In genomic region chr10:91061608-91062007, GRCh38 we compare ENCODE assay signal across 15 cellular contexts.
DNase-seq lines count a peak whose midpoint lies in the region; ATAC-seq and TF ChIP-seq lines count a peak whose summit lies in the region.
"Had no signal": no experiment of that assay in that cellular context is flagged by ENCODE, and none has a peak within 500 bp of the region (broad histone marks: within the 10 kb centered on the region; RNA-seq: fewer than 3 reads in every experiment).

No MANE protein-coding gene starts in this region.

- H3K9ac ChIP-seq in mesenchymal stem cell (ENCODE audit: low read length): no peak overlapping the region
- H3K9ac ChIP-seq in smooth muscle cell (ENCODE audit: low read depth): no peak overlapping the region

- H3K9me3 ChIP-seq in SJCRH30 (replicated peaks) (no peaks in the 10 kb centered on the region), mesenchymal stem cell (ENCODE audit: control insufficient read depth, low read length) (no peaks in the 10 kb centered on the region), smooth muscle cell (replicated peaks; ENCODE audit: low read depth) (no peaks in the 10 kb centered on the region)
- H3K9me3 ChIP-seq: SJSA1 had no signal

- no peak overlapping the region for H4K8ac ChIP-seq in mesenchymal stem cell (ENCODE audit: low read length)

- no peak overlapping the region for H2BK15ac ChIP-seq in mesenchymal stem cell (ENCODE audit: low read depth, poor library complexity, severe bottlenecking)

- intact Hi-C loops in Right ventricle myocardium inferior (cut with DNase I) (no loop called here), cardiac septum (cut with DNase I) (no loop called here)

- no peak overlapping the region for H2BK12ac ChIP-seq in mesenchymal stem cell (ENCODE audit: low read length in 2 of 2)

- no peak overlapping the region for H2AK5ac ChIP-seq in mesenchymal stem cell (ENCODE audit: low read length, severe bottlenecking)

- H3K79me1 ChIP-seq in mesenchymal stem cell (replicated peaks; ENCODE audit: low read length, poor library complexity, severe bottlenecking): no peaks in the 10 kb centered on the region

- H3K27me3 ChIP-seq in SJCRH30: no peaks in the 10 kb centered on the region
- no peaks in the 10 kb centered on the region for H3K27me3 ChIP-seq in mesenchymal stem cell (ENCODE audit: control insufficient read depth in 1 of 2, insufficient read depth in 1 of 2, low read length in 2 of 2)
- no peaks in the 10 kb centered on the region for H3K27me3 ChIP-seq in smooth muscle cell (ENCODE audit: low read depth)

- no peak overlapping the region for H2AFZ ChIP-seq in mesenchymal stem cell (ENCODE audit: low read depth, low read length)
- H2AFZ ChIP-seq in smooth muscle cell (ENCODE audit: low read depth): peak overlapping the region; percentile 14

- H3K36me3 ChIP-seq in SJCRH30 (no peaks in the 10 kb centered on the region), mesenchymal stem cell (ENCODE audit: control insufficient read depth in 1 of 2, insufficient read depth in 2 of 2, low read depth in 1 of 2, low read length in 2 of 2) (no peaks in the 10 kb centered on the region), smooth muscle cell (ENCODE audit: low read depth) (no peaks in the 10 kb centered on the region)
- H3K36me3 ChIP-seq: SJSA1 had no signal

- ATAC-seq in Right ventricle myocardium inferior (peak; percentile 81), GM18868 (IDR thresholded peaks at IDR 0.05; ENCODE audit: unreplicated experiment) (no peak), GM21367 (IDR thresholded peaks at IDR 0.05; ENCODE audit: unreplicated experiment) (no peak)

- no peak overlapping the region for H4K91ac ChIP-seq in mesenchymal stem cell (ENCODE audit: low read length)

- H3K23ac ChIP-seq in mesenchymal stem cell (ENCODE audit: low read length in 2 of 2): no peak overlapping the region

- H3K4me2 ChIP-seq in mesenchymal stem cell (ENCODE audit: low read length, poor library complexity, severe bottlenecking) (no peak overlapping the region), smooth muscle cell (no peak overlapping the region)

- no peaks in the 10 kb centered on the region for H3K79me2 ChIP-seq in smooth muscle cell (ENCODE audit: low read depth)

- H3K14ac ChIP-seq in mesenchymal stem cell (ENCODE audit: low read length in 2 of 2): no peak overlapping the region

- TF ChIP-seq CTCF in smooth muscle cell (IDR thresholded peaks at IDR 0.05; ENCODE audit: borderline replicate concordance, insufficient read depth, poor library complexity, severe bottlenecking): no peak

- H3K4ac ChIP-seq in mesenchymal stem cell (ENCODE audit: low read depth in 1 of 2, low read length in 2 of 2): no peak overlapping the region

- H3K4me1 ChIP-seq in SJCRH30: peaks cover 13% of the 10 kb centered on the region
- no peaks in the 10 kb centered on the region for H3K4me1 ChIP-seq in mesenchymal stem cell (ENCODE audit: control insufficient read depth, insufficient read depth, low read depth, low read length)
- H3K4me1 ChIP-seq in smooth muscle cell (ENCODE audit: low read depth): no peaks in the 10 kb centered on the region
- H3K4me1 ChIP-seq: SJSA1 had no signal

- H3K27ac ChIP-seq in SJCRH30 (peak overlapping the region; percentile 48), mesenchymal stem cell (ENCODE audit: low read length, poor library complexity, severe bottlenecking) (no peak overlapping the region), smooth muscle cell (ENCODE audit: low read depth) (no peak overlapping the region)
- H3K27ac ChIP-seq: SJSA1 had no signal

- 20% methylated on average over 2 of the region's 2 CpGs for WGBS in mesenchymal stem cell
- 44% methylated on average over 2 of the region's 2 CpGs for WGBS in smooth muscle cell (ENCODE audit: low lambda C conversion rate)

- no peak for DNase-seq in Right ventricle myocardium inferior (ENCODE audit: missing footprints)
- DNase-seq in cardiac septum (ENCODE audit: low spot score): no peak
- DNase-seq in SJCRH30: peak; percentile 31 to 75
- DNase-seq in mesenchymal stem cell: peak; percentile 21
- no peak for DNase-seq in smooth muscle cell (lab: John Stamatoyannopoulos, UW; ENCODE audit: unreplicated experiment)
- no peak for DNase-seq in NCI-H187 treated with DMSO at 0.1 percent for 48 hours (lab: John Stamatoyannopoulos, UW)
- DNase-seq: C1 segment of cervical spinal cord; IMR-90; Kasumi-1; NCI-H187; NCI-H526 treated with DMSO at 0.1 percent for 48 hours; NK-92 treated with Interleukin-12 subunit alpha and Interleukin-12 subunit beta, amount 100 ng/mL, for 24 hours had no signal

- H2BK120ac ChIP-seq in mesenchymal stem cell (ENCODE audit: low read depth, low read length): no peak overlapping the region

- H3K18ac ChIP-seq in mesenchymal stem cell (ENCODE audit: low read depth in 1 of 2, low read length in 2 of 2): no peak overlapping the region

- H3F3A ChIP-seq in smooth muscle cell (ENCODE audit: low read depth): no peaks in the 10 kb centered on the region

- H2BK5ac ChIP-seq in mesenchymal stem cell (ENCODE audit: low read depth, low read length, poor library complexity, severe bottlenecking): no peak overlapping the region

- H4K20me1 ChIP-seq in smooth muscle cell (ENCODE audit: low read depth): no peaks in the 10 kb centered on the region

- H3K4me3 ChIP-seq in SJCRH30 (no peak overlapping the region), mesenchymal stem cell (ENCODE audit: insufficient read depth in 1 of 2, low read depth in 1 of 2, low read length in 2 of 2) (no peak overlapping the region), smooth muscle cell (no peak overlapping the region)
- H3K4me3 ChIP-seq: SJSA1 had no signal

Comparison
In these comparisons a context has a peak if more than half of its experiments do, and no peak if none do; other contexts are left out.
1. DNase-seq: peak in SJCRH30 (2 of 2) and mesenchymal stem cell (single experiment); none in Right ventricle myocardium inferior (single experiment), cardiac septum (single experiment), smooth muscle cell (single experiment) and NCI-H187 treated with DMSO at 0.1 percent for 48 hours (single experiment).